1 cellular context compared by ENCODE assay signal in the genomic region with DNA sequence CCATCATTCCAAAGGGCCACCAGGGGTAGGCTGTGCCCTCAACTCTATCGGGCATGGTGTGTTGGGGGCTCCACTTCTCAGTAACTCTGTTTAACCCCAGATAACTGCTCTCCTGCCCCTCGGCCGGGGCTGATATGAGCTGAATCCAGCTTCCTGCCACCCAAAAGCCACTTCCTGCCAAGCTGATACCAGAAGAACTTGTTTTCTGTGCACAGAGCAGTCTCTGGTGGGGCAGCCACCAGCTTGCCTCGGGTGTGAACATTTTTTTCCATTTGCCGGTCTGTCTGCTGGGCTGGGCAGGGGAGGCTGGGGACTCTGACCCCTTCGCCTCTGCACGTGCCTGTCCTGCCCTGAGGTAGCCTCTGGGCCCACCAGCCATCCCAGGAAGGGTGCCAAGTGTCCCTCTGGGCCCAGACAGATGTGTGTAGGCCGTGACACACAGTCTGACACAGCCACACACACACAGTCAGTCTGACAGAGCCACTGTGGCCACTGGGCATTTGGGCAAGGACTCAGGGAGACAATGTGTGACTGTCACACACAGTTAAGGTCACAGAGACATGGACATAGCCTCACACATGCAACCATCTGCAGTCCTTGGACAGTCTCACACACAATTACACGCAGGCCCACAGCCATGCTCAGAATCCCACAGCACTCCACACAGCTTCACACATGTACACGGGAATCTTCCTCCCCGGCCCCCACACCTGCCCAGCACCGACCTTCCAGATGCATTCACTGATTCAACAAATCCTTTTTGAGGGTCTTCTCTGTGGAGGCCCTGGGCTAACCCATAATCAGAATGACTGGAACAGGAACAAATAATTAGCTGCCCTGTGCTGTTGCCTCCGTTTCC.
A peak's percentile ranks its signal among the peaks of the same experiment; 100 is the strongest.
TF ChIP-seq lines count a peak whose summit lies in the region.

No MANE protein-coding gene starts in this region.

TF ChIP-seq in HepG2, 621 proteins besides CTCF, POLR2A, EP300 and RAD21 (continued from another document and continues in another):
- TF ChIP-seq MXD1 (CRISPR knock-in tag; IDR thresholded peaks at IDR 0.05) = peak; percentile 90
- peak; percentile 62 for TF ChIP-seq ETV5 (CRISPR knock-in tag; IDR thresholded peaks at IDR 0.05; ENCODE audit: borderline replicate concordance)
- TF ChIP-seq, protein P1, sequence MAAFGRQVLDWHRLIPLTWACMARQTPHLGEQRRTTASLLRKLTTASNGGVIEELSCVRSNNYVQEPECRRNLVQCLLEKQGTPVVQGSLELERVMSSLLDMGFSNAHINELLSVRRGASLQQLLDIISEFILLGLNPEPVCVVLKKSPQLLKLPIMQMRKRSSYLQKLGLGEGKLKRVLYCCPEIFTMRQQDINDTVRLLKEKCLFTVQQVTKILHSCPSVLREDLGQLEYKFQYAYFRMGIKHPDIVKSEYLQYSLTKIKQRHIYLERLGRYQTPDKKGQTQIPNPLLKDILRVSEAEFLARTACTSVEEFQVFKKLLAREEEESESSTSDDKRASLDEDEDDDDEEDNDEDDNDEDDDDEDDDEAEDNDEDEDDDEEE (CRISPR knock-in tag; IDR thresholded peaks at IDR 0.05) = 0 out of 2 replicates have a peak, but pooled peaks have one; percentile 71
- TF ChIP-seq CREBL2 (CRISPR knock-in tag; IDR thresholded peaks at IDR 0.05; ENCODE audit: borderline replicate concordance) = 0 out of 2 replicates have a peak, but pooled peaks have one; percentile 34
- TF ChIP-seq IKZF4 (CRISPR knock-in tag; IDR thresholded peaks at IDR 0.05; ENCODE audit: borderline replicate concordance, low read depth, not compliant biosample characterization) = peak; percentile 84
- TF ChIP-seq ZBTB7A (CRISPR knock-in tag; IDR thresholded peaks at IDR 0.05) = peak; percentile 97
- TF ChIP-seq RXRA (CRISPR knock-in tag; IDR thresholded peaks at IDR 0.05) = peak; percentile 97
- no peak for TF ChIP-seq NFRKB (IDR thresholded peaks at IDR 0.05)
- TF ChIP-seq SP5 (CRISPR knock-in tag; IDR thresholded peaks at IDR 0.05; ENCODE audit: borderline replicate concordance, low read depth) = peak; percentile 80
- peak; percentile 91 for TF ChIP-seq BORCS8-MEF2B (CRISPR knock-in tag; IDR thresholded peaks at IDR 0.05)
- TF ChIP-seq ZNF30 (CRISPR knock-in tag; IDR thresholded peaks at IDR 0.05) = peak; percentile 95
- peak; percentile 76 for TF ChIP-seq KDM6A (CRISPR knock-in tag; IDR thresholded peaks at IDR 0.05; ENCODE audit: low read depth)
- no peak for TF ChIP-seq RBM22 (optimal IDR thresholded peaks at IDR 0.05; ENCODE audit: low read length)
- peak; percentile 81; the same call in 1 of the 2 replicates for TF ChIP-seq FOXO1 (CRISPR knock-in tag; IDR thresholded peaks at IDR 0.05)
- no peak for TF ChIP-seq SETDB1 (CRISPR knock-in tag; IDR thresholded peaks at IDR 0.05; ENCODE audit: borderline replicate concordance)
- peak; percentile 92 for TF ChIP-seq HDAC2 (CRISPR knock-in tag; IDR thresholded peaks at IDR 0.05)
- TF ChIP-seq FOXP1 (IDR thresholded peaks at IDR 0.05) = no peak
- peak; percentile 43; the same call in 1 of the 2 replicates for TF ChIP-seq FOXP1 (CRISPR knock-in tag; IDR thresholded peaks at IDR 0.05)
- TF ChIP-seq RFX1 (IDR thresholded peaks at IDR 0.05) = no peak
- TF ChIP-seq REXO4 (CRISPR knock-in tag; IDR thresholded peaks at IDR 0.05; ENCODE audit: borderline replicate concordance) = no peak
- peak; percentile 86 for TF ChIP-seq ZNF619 (CRISPR knock-in tag; IDR thresholded peaks at IDR 0.05)
- peak; percentile 42 for TF ChIP-seq TARDBP (CRISPR knock-in tag; IDR thresholded peaks at IDR 0.05)
- peak; percentile 91; the same call in 1 of the 2 replicates for TF ChIP-seq ZNF101 (CRISPR knock-in tag; IDR thresholded peaks at IDR 0.05; ENCODE audit: borderline replicate concordance, low read depth)
- peak; percentile 87 for TF ChIP-seq ZNF274 (CRISPR knock-in tag; IDR thresholded peaks at IDR 0.05)
- TF ChIP-seq MIER3 (CRISPR knock-in tag; IDR thresholded peaks at IDR 0.05; ENCODE audit: borderline replicate concordance) = no peak; the same call in 1 of the 2 replicates
- TF ChIP-seq ZNF580 (CRISPR knock-in tag; IDR thresholded peaks at IDR 0.05; ENCODE audit: borderline replicate concordance, low read depth) = peak; percentile 98; the same call in 1 of the 2 replicates
- TF ChIP-seq ZNF350 (CRISPR knock-in tag; IDR thresholded peaks at IDR 0.05; ENCODE audit: borderline replicate concordance, low read depth) = peak; percentile 88
- no peak for TF ChIP-seq ZNF7 (CRISPR knock-in tag; IDR thresholded peaks at IDR 0.05)
- peak; percentile 80 for TF ChIP-seq KDM3A (CRISPR knock-in tag; IDR thresholded peaks at IDR 0.05; ENCODE audit: low read depth)
- TF ChIP-seq ZBTB43 (CRISPR knock-in tag; conservative IDR thresholded peaks at IDR 0.05) = peak; percentile 84; the same call in 1 of the 2 replicates
- TF ChIP-seq XBP1 (CRISPR knock-in tag; IDR thresholded peaks at IDR 0.05) = no peak
- peak; percentile 75 for TF ChIP-seq MIXL1 (CRISPR knock-in tag; IDR thresholded peaks at IDR 0.05)
- no peak for TF ChIP-seq FOSL1 (CRISPR knock-in tag; IDR thresholded peaks at IDR 0.05; ENCODE audit: borderline replicate concordance)
- peak; percentile 92 for TF ChIP-seq ZMAT3 (CRISPR knock-in tag; conservative IDR thresholded peaks at IDR 0.05)
- no peak for TF ChIP-seq SRF (IDR thresholded peaks at IDR 0.05; ENCODE audit: low read depth, low read length)
- TF ChIP-seq ZNF761 (CRISPR knock-in tag; conservative IDR thresholded peaks at IDR 0.05) = peak; percentile 77; the same call in 1 of the 2 replicates
- TF ChIP-seq NAIF1 (CRISPR knock-in tag; IDR thresholded peaks at IDR 0.05; ENCODE audit: borderline replicate concordance) = no peak
- TF ChIP-seq RBFOX2 (IDR thresholded peaks at IDR 0.05; ENCODE audit: low read depth, low read length) = no peak
- TF ChIP-seq NFAT5 (CRISPR knock-in tag; IDR thresholded peaks at IDR 0.05) = peak; percentile 79
- TF ChIP-seq ZNF468 (CRISPR knock-in tag; IDR thresholded peaks at IDR 0.05) = peak; percentile 29; the same call in 1 of the 2 replicates
- peak; percentile 71 for TF ChIP-seq ZBTB20 (CRISPR knock-in tag; IDR thresholded peaks at IDR 0.05; ENCODE audit: borderline replicate concordance, low read depth)
- peak; percentile 27; the same call in 1 of the 2 replicates for TF ChIP-seq RELA (CRISPR knock-in tag; IDR thresholded peaks at IDR 0.05)
- TF ChIP-seq, protein P2, sequence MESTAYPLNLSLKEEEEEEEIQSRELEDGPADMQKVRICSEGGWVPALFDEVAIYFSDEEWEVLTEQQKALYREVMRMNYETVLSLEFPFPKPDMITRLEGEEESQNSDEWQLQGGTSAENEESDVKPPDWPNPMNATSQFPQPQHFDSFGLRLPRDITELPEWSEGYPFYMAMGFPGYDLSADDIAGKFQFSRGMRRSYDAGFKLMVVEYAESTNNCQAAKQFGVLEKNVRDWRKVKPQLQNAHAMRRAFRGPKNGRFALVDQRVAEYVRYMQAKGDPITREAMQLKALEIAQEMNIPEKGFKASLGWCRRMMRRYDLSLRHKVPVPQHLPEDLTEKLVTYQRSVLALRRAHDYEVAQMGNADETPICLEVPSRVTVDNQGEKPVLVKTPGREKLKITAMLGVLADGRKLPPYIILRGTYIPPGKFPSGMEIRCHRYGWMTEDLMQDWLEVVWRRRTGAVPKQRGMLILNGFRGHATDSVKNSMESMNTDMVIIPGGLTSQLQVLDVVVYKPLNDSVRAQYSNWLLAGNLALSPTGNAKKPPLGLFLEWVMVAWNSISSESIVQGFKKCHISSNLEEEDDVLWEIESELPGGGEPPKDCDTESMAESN (CRISPR knock-in tag; conservative IDR thresholded peaks at IDR 0.05) = peak; percentile 88
- no peak for TF ChIP-seq SNAPC2 (CRISPR knock-in tag; IDR thresholded peaks at IDR 0.05)
- TF ChIP-seq ZNF260 (CRISPR knock-in tag; IDR thresholded peaks at IDR 0.05; ENCODE audit: borderline replicate concordance, low read depth) = no peak
- peak; percentile 98 for TF ChIP-seq DNMT1 (CRISPR knock-in tag; IDR thresholded peaks at IDR 0.05)
- TF ChIP-seq KLF15 (CRISPR knock-in tag; IDR thresholded peaks at IDR 0.05; ENCODE audit: borderline replicate concordance) = no peak
- TF ChIP-seq ZBED4 (CRISPR knock-in tag; IDR thresholded peaks at IDR 0.05; ENCODE audit: borderline replicate concordance) = peak; percentile 85
- no peak; the same call in none of the 2 replicates for TF ChIP-seq ZNF709 (CRISPR knock-in tag; IDR thresholded peaks at IDR 0.05)
- peak; percentile 80 for TF ChIP-seq U2AF1 (optimal IDR thresholded peaks at IDR 0.05; ENCODE audit: low read depth, low read length)
- peak; percentile 18; the same call in 1 of the 2 replicates for TF ChIP-seq ZNF563 (CRISPR knock-in tag; IDR thresholded peaks at IDR 0.05)
- TF ChIP-seq ZNF746 (CRISPR knock-in tag; IDR thresholded peaks at IDR 0.05) = peak; percentile 99
- TF ChIP-seq GLI4 (CRISPR knock-in tag; IDR thresholded peaks at IDR 0.05; ENCODE audit: borderline replicate concordance) = no peak
